20 cellular contexts compared by ENCODE assay signal in the genomic region with DNA sequence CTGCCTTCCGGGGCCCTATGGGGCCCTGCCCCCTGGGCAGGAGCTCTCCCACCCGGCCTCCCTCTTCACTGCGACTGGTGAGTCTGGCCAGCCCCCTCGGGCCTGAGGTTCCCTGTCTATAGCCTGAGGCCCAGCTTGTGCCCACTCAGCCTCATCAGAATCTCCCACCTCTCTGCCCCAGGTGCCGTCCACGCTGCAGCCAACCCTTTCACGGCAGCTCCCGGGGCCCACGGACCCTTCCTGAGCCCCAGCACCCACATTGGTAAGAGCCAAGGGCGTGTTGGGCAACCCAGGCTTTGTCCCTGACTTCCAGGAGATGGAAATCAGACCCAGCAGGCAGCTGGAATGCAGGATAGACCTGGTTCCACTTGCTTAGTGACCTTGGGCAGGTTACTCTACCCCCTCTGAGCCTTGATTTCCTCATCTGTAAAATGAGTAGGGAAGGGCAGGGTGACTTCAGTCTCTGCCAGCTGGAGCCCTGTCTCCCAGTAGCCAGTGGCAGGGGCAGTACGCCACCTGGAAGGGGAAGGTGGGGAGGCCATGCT. TPM values are rescaled to one million over a fixed set of nuclear protein-coding genes. Genes with fewer than 3 reads are reported as not detected.
DNase-seq lines count a peak whose midpoint lies in the region; ATAC-seq, FAIRE-seq and TF ChIP-seq lines count a peak whose summit lies in the region.
"Had no signal": no experiment of that assay in that cellular context is flagged by ENCODE, and none has a peak within 500 bp of the region (broad histone marks: within the 10 kb centered on the region; RNA-seq: fewer than 3 reads in every experiment).

No MANE protein-coding gene starts in this region.

- no peaks in the 10 kb centered on the region for H3K9me3 ChIP-seq in GM23248 (ENCODE audit: low read depth)
- no peaks in the 10 kb centered on the region for H3K9me3 ChIP-seq in small intestine (ENCODE audit: control insufficient read depth, low read depth)
- H3K9me3 ChIP-seq: SJSA1 had no signal

- H3K9ac ChIP-seq in GM23248, result no peak overlapping the region

- no peaks in the 10 kb centered on the region; the same call in 1 of the 2 replicates for H4K20me1 ChIP-seq in GM23248 (ENCODE audit: insufficient read depth)

- in situ Hi-C loops in GM23248 (cut with MboI), result no loop called here

- H3K27ac ChIP-seq in GM23248 (no peak overlapping the region), small intestine (ENCODE audit: low read depth in 1 of 2, low read length in 1 of 2) (no peak overlapping the region)
- H3K27ac ChIP-seq: SJSA1 had no signal

- FAIRE-seq in small intestine (lab: Jason Lieb, UNC), result no peak

- H3K4me3 ChIP-seq in GM23248, result no peak overlapping the region
- H3K4me3 ChIP-seq in small intestine (ENCODE audit: low read depth in 1 of 2, low read length in 2 of 2), result no peak overlapping the region
- H3K4me3 ChIP-seq: SJSA1 had no signal

- H3K4me2 ChIP-seq in GM23248 (ENCODE audit: unreplicated experiment), result no peak overlapping the region

- no peaks in the 10 kb centered on the region for H3K27me3 ChIP-seq in GM23248 (replicated peaks; ENCODE audit: insufficient read depth)
- H3K27me3 ChIP-seq in small intestine (ENCODE audit: control insufficient read depth in 2 of 2, insufficient read depth in 2 of 2, low read length in 2 of 2), result no peaks in the 10 kb centered on the region
- H3K27me3 ChIP-seq: SJSA1 had no signal

- no peak for DNase-seq in stimulated activated naive CD8-positive, alpha-beta T cell treated with anti-CD3 and anti-CD28 coated beads, Interleukin-15, amount 100 ng/mL, for 72 hours
- no peak for DNase-seq in activated naive CD8-positive, alpha-beta T cell treated with anti-CD3 and anti-CD28 coated beads for 36 hours
- no peak for DNase-seq in naive thymus-derived CD8-positive, alpha-beta T cell
- no peak for DNase-seq in type B pancreatic cell (ENCODE audit: extremely low spot score, unreplicated experiment)
- DNase-seq in GM23248, result no peak
- DNase-seq in small intestine, result no peak
- DNase-seq: ACHN; AML-193; COR-L47; GOT3; MV-4-11; NCI-H1417; NCI-H187 treated with DMSO at 0.1 percent for 48 hours; NCI-H2171 treated with DMSO at 0.1 percent for 48 hours; NCI-H446 treated with DMSO at 0.1 percent for 48 hours; NK-92 treated with Interleukin-12 subunit alpha and Interleukin-12 subunit beta, amount 100 ng/mL, for 24 hours had no signal

- peaks cover 17% of the 10 kb centered on the region; the same call in 1 of the 2 replicates for H3K36me3 ChIP-seq in GM23248 (ENCODE audit: low read depth)
- peaks cover 43 to 48% of the 10 kb centered on the region in 2 donors for H3K36me3 ChIP-seq in small intestine (ENCODE audit: control insufficient read depth in 2 of 2, insufficient read depth in 2 of 2, low read length in 2 of 2)

- peak overlapping the region; percentile 56 for H3K27ac Mint-ChIP-seq in stimulated activated naive CD8-positive, alpha-beta T cell treated with anti-CD3 and anti-CD28 coated beads, Interleukin-15, Interleukin-2, amounts not matched to agents 100 ng/mL and 50 ng/mL, for 24 hours
- H3K27ac Mint-ChIP-seq in stimulated activated naive CD8-positive, alpha-beta T cell treated with anti-CD3 and anti-CD28 coated beads, Interleukin-15, amount 100 ng/mL, for 72 hours, result peak overlapping the region in 1 of 2 donors; percentile 82
- H3K27ac Mint-ChIP-seq in activated naive CD8-positive, alpha-beta T cell treated with anti-CD3 and anti-CD28 coated beads for 36 hours, result peak overlapping the region; percentile 65
- H3K27ac Mint-ChIP-seq in naive thymus-derived CD8-positive, alpha-beta T cell, result peak overlapping the region in 6 of 10 donors; percentile 10 to 74 (median 41)
- peak overlapping the region; percentile 59 for H3K27ac Mint-ChIP-seq in type B pancreatic cell

- H3F3A ChIP-seq in GM23248 (ENCODE audit: insufficient read depth), result peaks cover 7% of the 10 kb centered on the region; the same call in 1 of the 2 replicates

- no peak overlapping the region for H3K4me3 Mint-ChIP-seq in stimulated activated naive CD8-positive, alpha-beta T cell treated with anti-CD3 and anti-CD28 coated beads, Interleukin-15, Interleukin-2, amounts not matched to agents 100 ng/mL and 50 ng/mL, for 24 hours
- H3K4me3 Mint-ChIP-seq in stimulated activated naive CD8-positive, alpha-beta T cell treated with anti-CD3 and anti-CD28 coated beads, Interleukin-15, amount 100 ng/mL, for 72 hours, result no peak overlapping the region
- H3K4me3 Mint-ChIP-seq in activated naive CD8-positive, alpha-beta T cell treated with anti-CD3 and anti-CD28 coated beads for 36 hours, result no peak overlapping the region
- no peak overlapping the region for H3K4me3 Mint-ChIP-seq in naive thymus-derived CD8-positive, alpha-beta T cell
- no peak overlapping the region for H3K4me3 Mint-ChIP-seq in type B pancreatic cell
- H3K4me3 Mint-ChIP-seq: CD14-positive monocyte had no signal

- ATAC-seq in stimulated activated naive CD8-positive, alpha-beta T cell treated with anti-CD3 and anti-CD28 coated beads, Interleukin-15, amount 100 ng/mL, for 72 hours, result no peak
- ATAC-seq in naive thymus-derived CD8-positive, alpha-beta T cell, result no peak
- no peak for ATAC-seq in HG03196 (IDR thresholded peaks at IDR 0.05; ENCODE audit: unreplicated experiment)

- peaks cover 15% of the 10 kb centered on the region for H3K4me1 Mint-ChIP-seq in stimulated activated naive CD8-positive, alpha-beta T cell treated with anti-CD3 and anti-CD28 coated beads, Interleukin-15, Interleukin-2, amounts not matched to agents 100 ng/mL and 50 ng/mL, for 24 hours (ENCODE audit: low read depth)
- peaks cover 35% of the 10 kb centered on the region for H3K4me1 Mint-ChIP-seq in stimulated activated naive CD8-positive, alpha-beta T cell treated with anti-CD3 and anti-CD28 coated beads, Interleukin-15, amount 100 ng/mL, for 72 hours
- H3K4me1 Mint-ChIP-seq in activated naive CD8-positive, alpha-beta T cell treated with anti-CD3 and anti-CD28 coated beads for 36 hours, result peaks cover 20% of the 10 kb centered on the region
- peaks cover 15 to 34% (median 24%) of the 10 kb centered on the region in 4 donors for H3K4me1 Mint-ChIP-seq in naive thymus-derived CD8-positive, alpha-beta T cell
- H3K4me1 Mint-ChIP-seq in type B pancreatic cell (ENCODE audit: unreplicated experiment), result peaks cover 10% of the 10 kb centered on the region

- no peaks in the 10 kb centered on the region for H3K9me3 Mint-ChIP-seq in stimulated activated naive CD8-positive, alpha-beta T cell treated with anti-CD3 and anti-CD28 coated beads, Interleukin-15, Interleukin-2, amounts not matched to agents 100 ng/mL and 50 ng/mL, for 24 hours
- H3K9me3 Mint-ChIP-seq in stimulated activated naive CD8-positive, alpha-beta T cell treated with anti-CD3 and anti-CD28 coated beads, Interleukin-15, amount 100 ng/mL, for 72 hours, result no peaks in the 10 kb centered on the region
- no peaks in the 10 kb centered on the region for H3K9me3 Mint-ChIP-seq in activated naive CD8-positive, alpha-beta T cell treated with anti-CD3 and anti-CD28 coated beads for 36 hours
- no peaks in the 10 kb centered on the region for H3K9me3 Mint-ChIP-seq in naive thymus-derived CD8-positive, alpha-beta T cell
- H3K9me3 Mint-ChIP-seq in type B pancreatic cell, result no peaks in the 10 kb centered on the region
- H3K9me3 Mint-ChIP-seq: CD14-positive monocyte had no signal

- TF ChIP-seq CTCF in type B pancreatic cell (conservative IDR thresholded peaks at IDR 0.05), result no peak

- H2AFZ ChIP-seq in GM23248, result no peak overlapping the region

- no peaks in the 10 kb centered on the region for H3K27me3 Mint-ChIP-seq in stimulated activated naive CD8-positive, alpha-beta T cell treated with anti-CD3 and anti-CD28 coated beads, Interleukin-15, Interleukin-2, amounts not matched to agents 100 ng/mL and 50 ng/mL, for 24 hours
- no peaks in the 10 kb centered on the region for H3K27me3 Mint-ChIP-seq in stimulated activated naive CD8-positive, alpha-beta T cell treated with anti-CD3 and anti-CD28 coated beads, Interleukin-15, amount 100 ng/mL, for 72 hours
- H3K27me3 Mint-ChIP-seq in activated naive CD8-positive, alpha-beta T cell treated with anti-CD3 and anti-CD28 coated beads for 36 hours, result no peaks in the 10 kb centered on the region
- no peaks in the 10 kb centered on the region for H3K27me3 Mint-ChIP-seq in naive thymus-derived CD8-positive, alpha-beta T cell
- H3K27me3 Mint-ChIP-seq in type B pancreatic cell, result no peaks in the 10 kb centered on the region

- WGBS in GM23248 (ENCODE audit: low coverage in 1 of 2, low lambda C conversion rate in 2 of 2, missing lambda C conversion rate in 2 of 2), 2 experiments, result 88 to 90% methylated on average over 11 of the region's 11 CpGs
- 88 to 97% (median 93%) methylated on average over 11 of the region's 11 CpGs for WGBS in small intestine, 3 donors

- H3K79me2 ChIP-seq in GM23248 (ENCODE audit: insufficient read depth), result peaks cover 43% of the 10 kb centered on the region

- H3K9me2 ChIP-seq in GM23248 (ENCODE audit: insufficient read depth), result no peaks in the 10 kb centered on the region

- H3K36me3 Mint-ChIP-seq in stimulated activated naive CD8-positive, alpha-beta T cell treated with anti-CD3 and anti-CD28 coated beads, Interleukin-15, Interleukin-2, amounts not matched to agents 100 ng/mL and 50 ng/mL, for 24 hours (ENCODE audit: low read depth), result peaks cover 50% of the 10 kb centered on the region
- peaks cover 39% of the 10 kb centered on the region for H3K36me3 Mint-ChIP-seq in activated naive CD8-positive, alpha-beta T cell treated with anti-CD3 and anti-CD28 coated beads for 36 hours
- peaks cover 0 to 64% (median 13%) of the 10 kb centered on the region in 3 donors for H3K36me3 Mint-ChIP-seq in naive thymus-derived CD8-positive, alpha-beta T cell
- H3K36me3 Mint-ChIP-seq in type B pancreatic cell, result peaks cover 20% of the 10 kb centered on the region

- H3K4me1 ChIP-seq in GM23248 (ENCODE audit: insufficient read depth) (no peaks in the 10 kb centered on the region), small intestine (ENCODE audit: control insufficient read depth in 2 of 2, insufficient read depth in 1 of 2, low read depth in 1 of 2, low read length in 1 of 2) (no peaks in the 10 kb centered on the region)
- H3K4me1 ChIP-seq: SJSA1 had no signal

- POLR2A ChIA-PET in naive thymus-derived CD8-positive, alpha-beta T cell (lab: Charles Lee), result interaction anchor here (0.8 to 1.1 kb wide), 2 partner anchors 9 to 27 kb away, joined by 3 to 7 read pairs; a partner anchor contains a TSS

RNA-seq across cellular contexts. Expression of a gene that starts 9.2 kb away (rescaled TPM):
- total RNA-seq in activated naive CD8-positive, alpha-beta T cell treated with anti-CD3 and anti-CD28 coated beads for 36 hours, result 10 to 100 TPM; 92.8 to 94.5 TPM
- 100 to 1,000 TPM; 208 to 221 TPM for total RNA-seq in naive thymus-derived CD8-positive, alpha-beta T cell
- 1 to 10 TPM; 3.2 to 8.0 (median 4.4) TPM for polyA plus RNA-seq in naive thymus-derived CD8-positive, alpha-beta T cell
- total RNA-seq in type B pancreatic cell (ENCODE audit: low replicate concordance), result 77.3 and 78.2 TPM in 2 replicates
- total RNA-seq in GM23248 (2014; rRNA removed; shearing (Covaris generic)), result 13.9 and 14.2 TPM in 2 replicates
- 5.8 and 7.6 TPM in 2 replicates for polyA plus RNA-seq in GM23248 (2016; fragmentation: Nextera tagmentation; extraction: Ambion mirVana)
- 10 to 100 TPM; 36.2 to 53.7 (median 41.6) TPM for polyA plus RNA-seq in small intestine

RNA-seq across cellular contexts. Expression of a gene that starts 16.7 kb away (rescaled TPM):
- total RNA-seq in activated naive CD8-positive, alpha-beta T cell treated with anti-CD3 and anti-CD28 coated beads for 36 hours, result 10 to 100 TPM; 90.1 to 93.3 TPM
- total RNA-seq in naive thymus-derived CD8-positive, alpha-beta T cell, result 10 to 100 TPM; 81.4 to 83.8 TPM
- 10 to 100 TPM; 13.3 to 22.3 (median 15.3) TPM for polyA plus RNA-seq in naive thymus-derived CD8-positive, alpha-beta T cell
- 41.1 and 45.0 TPM in 2 replicates for total RNA-seq in type B pancreatic cell (ENCODE audit: low replicate concordance)
- total RNA-seq in GM23248 (2014; rRNA removed; shearing (Covaris generic)), result 5.6 and 7.2 TPM in 2 replicates
- polyA plus RNA-seq in GM23248 (2016; fragmentation: Nextera tagmentation; extraction: Ambion mirVana), result 15.2 and 18.0 TPM in 2 replicates
- 100 to 1,000 TPM in 2 of 3 donors, 10 to 100 TPM in 1; 42.3 to 131 (median 123) TPM for polyA plus RNA-seq in small intestine

RNA-seq across cellular contexts. Expression of a gene that starts 31.5 kb away (rescaled TPM):
- total RNA-seq in activated naive CD8-positive, alpha-beta T cell treated with anti-CD3 and anti-CD28 coated beads for 36 hours, result 10 to 100 TPM; 66.1 to 72.6 TPM
- total RNA-seq in naive thymus-derived CD8-positive, alpha-beta T cell, result 100 to 1,000 TPM; 107 to 110 TPM
- 10 to 100 TPM in 2 of 3 donors, 1 to 10 TPM in 1; 5.2 to 31.3 (median 14.9) TPM for polyA plus RNA-seq in naive thymus-derived CD8-positive, alpha-beta T cell
- total RNA-seq in type B pancreatic cell (ENCODE audit: low replicate concordance), result 62.8 and 73.5 TPM in 2 replicates
- 9.1 and 14.3 TPM in 2 replicates for total RNA-seq in GM23248 (2014; rRNA removed; shearing (Covaris generic))
- polyA plus RNA-seq in GM23248 (2016; fragmentation: Nextera tagmentation; extraction: Ambion mirVana), result 22.8 and 23.7 TPM in 2 replicates
- 10 to 100 TPM in 1 of 3 donors, 1 to 10 TPM in 2; 1.6 to 23.0 (median 4.5) TPM for polyA plus RNA-seq in small intestine

RNA-seq across cellular contexts. Expression of a gene that starts 57.2 kb away (rescaled TPM):
- total RNA-seq in activated naive CD8-positive, alpha-beta T cell treated with anti-CD3 and anti-CD28 coated beads for 36 hours, result 10 to 100 TPM; 14.8 to 15.5 TPM
- 10 to 100 TPM; 10.8 to 13.7 TPM for total RNA-seq in naive thymus-derived CD8-positive, alpha-beta T cell
- polyA plus RNA-seq in naive thymus-derived CD8-positive, alpha-beta T cell, result 10 to 100 TPM in 2 of 3 donors, 1 to 10 TPM in 1; 7.7 to 12.5 (median 11.0) TPM
- total RNA-seq in type B pancreatic cell (ENCODE audit: low replicate concordance), result 8.1 and 14.9 TPM in 2 replicates
- total RNA-seq in GM23248 (2014; rRNA removed; shearing (Covaris generic)), result 5.7 TPM in 2 replicates
- polyA plus RNA-seq in GM23248 (2016; fragmentation: Nextera tagmentation; extraction: Ambion mirVana), result 4.8 and 5.1 TPM in 2 replicates
- polyA plus RNA-seq in small intestine, result 1 to 10 TPM; 5.7 to 7.2 (median 6.9) TPM
